2 cellular contexts compared by ENCODE assay signal in genomic region chr10:68938117-68938516, GRCh38.
TF ChIP-seq lines count a peak whose summit lies in the region.

No MANE protein-coding gene starts in this region.

TF ChIP-seq in Ishikawa, 13 proteins besides CTCF, POLR2A, EP300 and RAD21:
- TF ChIP-seq NFIC (IDR thresholded peaks at IDR 0.05) (peak; percentile 77), EGR1 (IDR thresholded peaks at IDR 0.05) (no peak)

TF ChIP-seq in K562, 482 proteins besides CTCF, POLR2A, EP300 and RAD21:
- TF ChIP-seq YY1 (IDR thresholded peaks at IDR 0.05; ENCODE audit: borderline replicate concordance in 1 of 3, control insufficient read depth in 1 of 3, extremely low read depth in 1 of 3, insufficient read depth in 3 of 3, insufficient read length in 1 of 3, insufficient replicate concordance in 2 of 3, low read depth in 1 of 3, low read length in 2 of 3), result no peak
- no peak for TF ChIP-seq RBFOX2 (IDR thresholded peaks at IDR 0.05; ENCODE audit: low read depth, low read length)
- peak; percentile 43; the same call in 1 of the 2 replicates for TF ChIP-seq NFIX (CRISPR knock-in tag; IDR thresholded peaks at IDR 0.05; ENCODE audit: low read depth)
- TF ChIP-seq HNRNPH1 (optimal IDR thresholded peaks at IDR 0.05; ENCODE audit: low read depth, low read length), result no peak
- no peak for TF ChIP-seq TCFL5 (CRISPR knock-in tag; conservative IDR thresholded peaks at IDR 0.05)
- peak; percentile 93 for TF ChIP-seq NFIC (IDR thresholded peaks at IDR 0.05)
